Comparison of ENCODE assay signal across 1 cellular context in the genomic region with DNA sequence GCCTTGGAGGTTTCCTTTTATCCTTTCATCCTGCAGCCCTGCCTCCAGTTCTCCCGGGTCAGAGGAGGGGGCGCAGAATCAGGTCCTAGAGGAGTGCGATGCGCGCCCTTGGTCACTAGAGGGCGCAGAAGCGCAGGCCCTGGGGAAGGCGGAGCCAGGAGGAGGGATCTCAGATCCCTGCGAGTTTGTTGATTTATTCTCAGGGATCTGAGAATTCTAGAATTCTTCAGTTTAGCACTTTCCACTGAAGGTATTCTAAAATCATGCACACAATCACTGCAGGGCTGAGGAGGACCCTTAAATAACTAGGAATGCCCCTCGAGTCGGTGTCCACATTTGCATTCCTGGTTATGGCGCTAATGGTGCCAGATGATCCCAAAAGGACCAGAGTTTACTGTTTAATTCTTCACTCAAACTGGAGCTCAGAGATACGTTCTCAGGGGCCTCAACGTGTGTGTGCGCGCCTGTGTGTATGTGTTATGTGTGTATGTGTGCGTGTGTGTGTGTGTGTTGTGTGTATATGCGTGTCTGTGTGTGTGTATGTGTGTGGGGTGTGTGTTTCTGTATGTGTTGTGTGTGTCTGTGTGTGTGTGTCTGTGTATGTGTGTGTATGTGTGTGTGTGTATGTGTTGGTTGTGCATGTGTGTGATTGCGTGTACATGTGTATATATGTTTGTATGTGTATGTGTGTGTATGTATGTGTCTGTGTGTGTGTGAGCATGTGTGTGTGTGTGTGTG.
TF ChIP-seq lines count a peak whose summit lies in the region.

No MANE protein-coding gene starts in this region.

TF ChIP-seq in endothelial cell of umbilical vein, 7 proteins besides CTCF, POLR2A, EP300 and RAD21:
- TF ChIP-seq EZH2 (IDR thresholded peaks at IDR 0.05; ENCODE audit: borderline replicate concordance, low read depth, low read length, severe bottlenecking) (no peak), GATA2 (IDR thresholded peaks at IDR 0.05; ENCODE audit: insufficient read depth, insufficient read length, low read depth, low read length) (no peak), FOS (IDR thresholded peaks at IDR 0.05; ENCODE audit: borderline replicate concordance, insufficient read depth, low read length) (no peak), JUN (IDR thresholded peaks at IDR 0.05; ENCODE audit: borderline replicate concordance, insufficient read depth, insufficient read length, low read depth) (no peak), MYC (IDR thresholded peaks at IDR 0.05; ENCODE audit: low read depth, low read length) (no peak), POLR2AphosphoS5 (IDR thresholded peaks at IDR 0.05; ENCODE audit: insufficient read depth, low read depth, low read length) (no peak)
- TF ChIP-seq, protein P1, sequence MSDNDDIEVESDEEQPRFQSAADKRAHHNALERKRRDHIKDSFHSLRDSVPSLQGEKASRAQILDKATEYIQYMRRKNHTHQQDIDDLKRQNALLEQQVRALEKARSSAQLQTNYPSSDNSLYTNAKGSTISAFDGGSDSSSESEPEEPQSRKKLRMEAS (IDR thresholded peaks at IDR 0.05; ENCODE audit: insufficient read depth, insufficient read length): no peak
